ENCODE assay signal across 8 cellular contexts in genomic region chr5:14207428-14207827, GRCh38.
A peak's percentile ranks its signal among the peaks of the same experiment; 100 is the strongest.
DNase-seq lines count a peak whose midpoint lies in the region; ATAC-seq and TF ChIP-seq lines count a peak whose summit lies in the region.
"Not testable (repeated sequence)": the region's sequence is repeated elsewhere in the genome, so short reads cannot be mapped to it uniquely, and the experiment has no call there.

No MANE protein-coding gene starts in this region.

- not testable (repeated sequence) for H3K9me3 ChIP-seq in upper lobe of left lung

- peak; percentile 25 for DNase-seq in NCI-H69 (lab: John Stamatoyannopoulos, UW)
- DNase-seq in amniotic epithelial cell (ENCODE audit: low read depth) = peak; percentile 44
- DNase-seq in foreskin keratinocyte = peak; percentile 64
- not testable (repeated sequence) for DNase-seq in naive B cell, upper lobe of left lung

- H3K27me3 ChIP-seq in foreskin keratinocyte, upper lobe of left lung: not testable (repeated sequence)

- peaks cover 61 to 95% (median 80%) of the 10 kb centered on the region in 3 donors for H3K4me1 Mint-ChIP-seq in naive B cell

- peak; percentile 16 for TF ChIP-seq POLR2A in GM18505 (IDR thresholded peaks at IDR 0.05; ENCODE audit: borderline replicate concordance, extremely low read depth, insufficient read depth, insufficient read length)
- not testable (repeated sequence) for TF ChIP-seq POLR2A in upper lobe of left lung (IDR thresholded peaks at IDR 0.05)

- peak; percentile 26 for ATAC-seq in GM18505 (IDR thresholded peaks at IDR 0.05; ENCODE audit: unreplicated experiment)
- peak; percentile 19 for ATAC-seq in GM21529 (IDR thresholded peaks at IDR 0.05; ENCODE audit: unreplicated experiment)
- peak; percentile 29 for ATAC-seq in HG02981 (IDR thresholded peaks at IDR 0.05; ENCODE audit: unreplicated experiment)
- ATAC-seq in foreskin keratinocyte = peak; percentile 33
- ATAC-seq in naive B cell (ENCODE audit: low read depth in 2 of 2) = peak; percentile 40 to 41
- not testable (repeated sequence) for ATAC-seq in upper lobe of left lung (ENCODE audit: low FRiP score in 2 of 2)

- H3K36me3 ChIP-seq in upper lobe of left lung = not testable (repeated sequence)

- TF ChIP-seq CTCF in foreskin keratinocyte (conservative IDR thresholded peaks at IDR 0.05); upper lobe of left lung (IDR thresholded peaks at IDR 0.05): not testable (repeated sequence)

- H3K36me3 Mint-ChIP-seq in naive B cell = not testable (repeated sequence)

- peak overlapping the region in 7 of 8 donors; percentile 35 to 87 (median 61) for H3K4me3 Mint-ChIP-seq in naive B cell

- not testable (repeated sequence) for TF ChIP-seq EP300 in upper lobe of left lung (IDR thresholded peaks at IDR 0.05)

- H3K4me1 ChIP-seq in foreskin keratinocyte = peaks cover 56% of the 10 kb centered on the region
- peaks cover 30 to 74% (median 50%) of the 10 kb centered on the region in 4 donors for H3K4me1 ChIP-seq in upper lobe of left lung

- not testable (repeated sequence) for H3K4me3 ChIP-seq in upper lobe of left lung

- not testable (repeated sequence) for H3K27me3 Mint-ChIP-seq in naive B cell

- not testable (repeated sequence) for H3K9me3 Mint-ChIP-seq in naive B cell

- peak overlapping the region; percentile 35 to 93 (median 76) for H3K27ac Mint-ChIP-seq in naive B cell

- H3K27ac ChIP-seq in foreskin keratinocyte = peak overlapping the region; percentile 87
- peak overlapping the region in 3 of 4 donors; percentile 7 to 56 (median 37) for H3K27ac ChIP-seq in upper lobe of left lung

- 38 to 50% methylated on average over 2 of the region's 3 CpGs for WGBS in upper lobe of left lung, 2 donors
